Comparison of ENCODE assay signal across 1 cellular context in genomic region chr10:68955786-68956532, GRCh38.
TF ChIP-seq lines count a peak whose summit lies in the region.

TSS of gene DDX21 (plus strand) at chr10:68956170. CDS start at chr10:68956226, 56 bp downstream.

TF ChIP-seq in HepG2, 621 proteins besides CTCF, POLR2A, EP300 and RAD21 (continued from another document and continues in another):
- TF ChIP-seq MYPOP (CRISPR knock-in tag; IDR thresholded peaks at IDR 0.05) (no peak), SPEN (CRISPR knock-in tag; IDR thresholded peaks at IDR 0.05; ENCODE audit: low read depth) (peak; percentile 78), TAF15 (IDR thresholded peaks at IDR 0.05; ENCODE audit: low read depth, low read length, poor library complexity, severe bottlenecking) (no peak), ZNF556 (CRISPR knock-in tag; IDR thresholded peaks at IDR 0.05; ENCODE audit: borderline replicate concordance) (peak; percentile 86), ERF (CRISPR knock-in tag; IDR thresholded peaks at IDR 0.05) (peak; percentile 72), AFF4 (CRISPR knock-in tag; IDR thresholded peaks at IDR 0.05) (peak; percentile 70), PAXIP1 (CRISPR knock-in tag; conservative IDR thresholded peaks at IDR 0.05) (peak; percentile 44; the same call in 1 of the 2 replicates), CSRNP1 (CRISPR knock-in tag; IDR thresholded peaks at IDR 0.05) (peak; percentile 70), MLLT10 (CRISPR knock-in tag; IDR thresholded peaks at IDR 0.05) (no peak), ZSCAN9 (CRISPR knock-in tag; IDR thresholded peaks at IDR 0.05; ENCODE audit: borderline replicate concordance) (peak; percentile 75; the same call in 1 of the 2 replicates), REPIN1 (CRISPR knock-in tag; IDR thresholded peaks at IDR 0.05; ENCODE audit: borderline replicate concordance, low read depth) (peak; percentile 27; the same call in 1 of the 2 replicates), XRCC5 (optimal IDR thresholded peaks at IDR 0.05; ENCODE audit: low read length) (peak; percentile 36), SP2 (CRISPR knock-in tag; IDR thresholded peaks at IDR 0.05) (peak; percentile 69; the same call in 1 of the 2 replicates), SMAD1 (CRISPR knock-in tag; IDR thresholded peaks at IDR 0.05; ENCODE audit: borderline replicate concordance, low read depth) (peak; percentile 92), ZNF441 (CRISPR knock-in tag; IDR thresholded peaks at IDR 0.05; ENCODE audit: borderline replicate concordance) (no peak), ATF1 (CRISPR knock-in tag; IDR thresholded peaks at IDR 0.05) (peak; percentile 94), KAT8 (CRISPR knock-in tag; IDR thresholded peaks at IDR 0.05) (peak; percentile 98), PITX1 (CRISPR knock-in tag; IDR thresholded peaks at IDR 0.05) (peak; percentile 48; the same call in 1 of the 2 replicates), ZC3H13 (CRISPR knock-in tag; IDR thresholded peaks at IDR 0.05) (no peak), ZFY (CRISPR knock-in tag; IDR thresholded peaks at IDR 0.05) (peak; percentile 89), ZBTB34 (CRISPR knock-in tag; IDR thresholded peaks at IDR 0.05) (no peak), YY1 (IDR thresholded peaks at IDR 0.05; ENCODE audit: insufficient read depth, insufficient replicate concordance, low read depth, low read length) (peak; percentile 75), SMYD3 (CRISPR knock-in tag; IDR thresholded peaks at IDR 0.05) (no peak; the same call in 1 of the 2 replicates)
- TF ChIP-seq, protein P1, sequence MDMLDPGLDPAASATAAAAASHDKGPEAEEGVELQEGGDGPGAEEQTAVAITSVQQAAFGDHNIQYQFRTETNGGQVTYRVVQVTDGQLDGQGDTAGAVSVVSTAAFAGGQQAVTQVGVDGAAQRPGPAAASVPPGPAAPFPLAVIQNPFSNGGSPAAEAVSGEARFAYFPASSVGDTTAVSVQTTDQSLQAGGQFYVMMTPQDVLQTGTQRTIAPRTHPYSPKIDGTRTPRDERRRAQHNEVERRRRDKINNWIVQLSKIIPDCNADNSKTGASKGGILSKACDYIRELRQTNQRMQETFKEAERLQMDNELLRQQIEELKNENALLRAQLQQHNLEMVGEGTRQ (IDR thresholded peaks at IDR 0.05; ENCODE audit: low read depth, low read length), result no peak
- TF ChIP-seq, protein P1 (CRISPR knock-in tag; IDR thresholded peaks at IDR 0.05; ENCODE audit: borderline replicate concordance), result no peak
- TF ChIP-seq, protein P2, sequence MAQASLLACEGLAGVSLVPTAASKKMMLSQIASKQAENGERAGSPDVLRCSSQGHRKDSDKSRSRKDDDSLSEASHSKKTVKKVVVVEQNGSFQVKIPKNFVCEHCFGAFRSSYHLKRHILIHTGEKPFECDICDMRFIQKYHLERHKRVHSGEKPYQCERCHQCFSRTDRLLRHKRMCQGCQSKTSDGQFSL (CRISPR knock-in tag; IDR thresholded peaks at IDR 0.05), result no peak
- TF ChIP-seq, protein P3, sequence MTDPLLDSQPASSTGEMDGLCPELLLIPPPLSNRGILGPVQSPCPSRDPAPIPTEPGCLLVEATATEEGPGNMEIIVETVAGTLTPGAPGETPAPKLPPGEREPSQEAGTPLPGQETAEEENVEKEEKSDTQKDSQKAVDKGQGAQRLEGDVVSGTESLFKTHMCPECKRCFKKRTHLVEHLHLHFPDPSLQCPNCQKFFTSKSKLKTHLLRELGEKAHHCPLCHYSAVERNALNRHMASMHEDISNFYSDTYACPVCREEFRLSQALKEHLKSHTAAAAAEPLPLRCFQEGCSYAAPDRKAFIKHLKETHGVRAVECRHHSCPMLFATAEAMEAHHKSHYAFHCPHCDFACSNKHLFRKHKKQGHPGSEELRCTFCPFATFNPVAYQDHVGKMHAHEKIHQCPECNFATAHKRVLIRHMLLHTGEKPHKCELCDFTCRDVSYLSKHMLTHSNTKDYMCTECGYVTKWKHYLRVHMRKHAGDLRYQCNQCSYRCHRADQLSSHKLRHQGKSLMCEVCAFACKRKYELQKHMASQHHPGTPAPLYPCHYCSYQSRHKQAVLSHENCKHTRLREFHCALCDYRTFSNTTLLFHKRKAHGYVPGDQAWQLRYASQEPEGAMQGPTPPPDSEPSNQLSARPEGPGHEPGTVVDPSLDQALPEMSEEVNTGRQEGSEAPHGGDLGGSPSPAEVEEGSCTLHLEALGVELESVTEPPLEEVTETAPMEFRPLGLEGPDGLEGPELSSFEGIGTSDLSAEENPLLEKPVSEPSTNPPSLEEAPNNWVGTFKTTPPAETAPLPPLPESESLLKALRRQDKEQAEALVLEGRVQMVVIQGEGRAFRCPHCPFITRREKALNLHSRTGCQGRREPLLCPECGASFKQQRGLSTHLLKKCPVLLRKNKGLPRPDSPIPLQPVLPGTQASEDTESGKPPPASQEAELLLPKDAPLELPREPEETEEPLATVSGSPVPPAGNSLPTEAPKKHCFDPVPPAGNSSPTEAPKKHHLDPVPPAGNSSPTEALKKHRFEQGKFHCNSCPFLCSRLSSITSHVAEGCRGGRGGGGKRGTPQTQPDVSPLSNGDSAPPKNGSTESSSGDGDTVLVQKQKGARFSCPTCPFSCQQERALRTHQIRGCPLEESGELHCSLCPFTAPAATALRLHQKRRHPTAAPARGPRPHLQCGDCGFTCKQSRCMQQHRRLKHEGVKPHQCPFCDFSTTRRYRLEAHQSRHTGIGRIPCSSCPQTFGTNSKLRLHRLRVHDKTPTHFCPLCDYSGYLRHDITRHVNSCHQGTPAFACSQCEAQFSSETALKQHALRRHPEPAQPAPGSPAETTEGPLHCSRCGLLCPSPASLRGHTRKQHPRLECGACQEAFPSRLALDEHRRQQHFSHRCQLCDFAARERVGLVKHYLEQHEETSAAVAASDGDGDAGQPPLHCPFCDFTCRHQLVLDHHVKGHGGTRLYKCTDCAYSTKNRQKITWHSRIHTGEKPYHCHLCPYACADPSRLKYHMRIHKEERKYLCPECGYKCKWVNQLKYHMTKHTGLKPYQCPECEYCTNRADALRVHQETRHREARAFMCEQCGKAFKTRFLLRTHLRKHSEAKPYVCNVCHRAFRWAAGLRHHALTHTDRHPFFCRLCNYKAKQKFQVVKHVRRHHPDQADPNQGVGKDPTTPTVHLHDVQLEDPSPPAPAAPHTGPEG (CRISPR knock-in tag; IDR thresholded peaks at IDR 0.05), result no peak; the same call in 1 of the 2 replicates
- TF ChIP-seq, protein P4, sequence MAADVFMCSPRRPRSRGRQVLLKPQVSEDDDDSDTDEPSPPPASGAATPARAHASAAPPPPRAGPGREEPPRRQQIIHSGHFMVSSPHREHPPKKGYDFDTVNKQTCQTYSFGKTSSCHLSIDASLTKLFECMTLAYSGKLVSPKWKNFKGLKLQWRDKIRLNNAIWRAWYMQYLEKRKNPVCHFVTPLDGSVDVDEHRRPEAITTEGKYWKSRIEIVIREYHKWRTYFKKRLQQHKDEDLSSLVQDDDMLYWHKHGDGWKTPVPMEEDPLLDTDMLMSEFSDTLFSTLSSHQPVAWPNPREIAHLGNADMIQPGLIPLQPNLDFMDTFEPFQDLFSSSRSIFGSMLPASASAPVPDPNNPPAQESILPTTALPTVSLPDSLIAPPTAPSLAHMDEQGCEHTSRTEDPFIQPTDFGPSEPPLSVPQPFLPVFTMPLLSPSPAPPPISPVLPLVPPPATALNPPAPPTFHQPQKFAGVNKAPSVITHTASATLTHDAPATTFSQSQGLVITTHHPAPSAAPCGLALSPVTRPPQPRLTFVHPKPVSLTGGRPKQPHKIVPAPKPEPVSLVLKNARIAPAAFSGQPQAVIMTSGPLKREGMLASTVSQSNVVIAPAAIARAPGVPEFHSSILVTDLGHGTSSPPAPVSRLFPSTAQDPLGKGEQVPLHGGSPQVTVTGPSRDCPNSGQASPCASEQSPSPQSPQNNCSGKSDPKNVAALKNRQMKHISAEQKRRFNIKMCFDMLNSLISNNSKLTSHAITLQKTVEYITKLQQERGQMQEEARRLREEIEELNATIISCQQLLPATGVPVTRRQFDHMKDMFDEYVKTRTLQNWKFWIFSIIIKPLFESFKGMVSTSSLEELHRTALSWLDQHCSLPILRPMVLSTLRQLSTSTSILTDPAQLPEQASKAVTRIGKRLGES (CRISPR knock-in tag; IDR thresholded peaks at IDR 0.05; ENCODE audit: borderline replicate concordance), result no peak
